In genomic region chr12:102965281-102966155, GRCh38 we compare ENCODE assay signal across 10 cellular contexts. TPM values are rescaled to one million over a fixed set of nuclear protein-coding genes. Genes with fewer than 3 reads are reported as not detected.
A peak's percentile ranks its signal among the peaks of the same experiment; 100 is the strongest.
DNase-seq lines count a peak whose midpoint lies in the region; TF ChIP-seq lines count a peak whose summit lies in the region.
"Had no signal": no experiment of that assay in that cellular context is flagged by ENCODE, and none has a peak within 500 bp of the region (broad histone marks: within the 10 kb centered on the region; RNA-seq: fewer than 3 reads in every experiment).

No MANE protein-coding gene starts in this region.

- no peak overlapping the region for H2BK120ac ChIP-seq in trophoblast cell (ENCODE audit: insufficient read depth, low read length, poor library complexity)

- no peak overlapping the region for H3K18ac ChIP-seq in trophoblast cell (ENCODE audit: low read length)

- DNase-seq in NCI-H2227 (lab: John Stamatoyannopoulos, UW; ENCODE audit: unreplicated experiment) (peak; percentile 32), NCI-H2227 treated with DMSO at 0.1 percent for 48 hours (lab: John Stamatoyannopoulos, UW) (no peak), MM.1S (no peak), dorsolateral prefrontal cortex (peak in 7 of 10 donors; percentile 22 to 73 (median 59)), trophoblast cell (no peak), GM13976 (ENCODE audit: low spot score) (no peak), AG20443 (ENCODE audit: low spot score) (no peak), islet precursor cell (no peak)

- H3K27ac ChIP-seq in MM.1S (ENCODE audit: low read length) (no peak overlapping the region), dorsolateral prefrontal cortex (peak overlapping the region in 37 of 59 donors; percentile 15 to 75 (median 48)), trophoblast cell (ENCODE audit: low read depth, low read length) (no peak overlapping the region)
- H3K27ac ChIP-seq: SK-N-MC had no signal

- no peak overlapping the region for H2AFZ ChIP-seq in MM.1S (ENCODE audit: low read length)
- H2AFZ ChIP-seq in trophoblast cell (ENCODE audit: insufficient read depth, low read length, poor library complexity), result no peak overlapping the region

- H3K23ac ChIP-seq in trophoblast cell (ENCODE audit: low read length), result no peak overlapping the region

- no peaks in the 10 kb centered on the region for H3K9me2 ChIP-seq in MM.1S (replicated peaks; ENCODE audit: insufficient read depth, low read length)

- H4K12ac ChIP-seq in trophoblast cell (ENCODE audit: low read depth, low read length), result no peak overlapping the region

- H4K91ac ChIP-seq in trophoblast cell (ENCODE audit: low read depth, low read length), result no peak overlapping the region

- no peak overlapping the region for H4K8ac ChIP-seq in trophoblast cell (ENCODE audit: low read depth, low read length)

- no peaks in the 10 kb centered on the region for H3F3A ChIP-seq in MM.1S (ENCODE audit: insufficient read depth, low read length)

- H3K36me3 ChIP-seq in MM.1S (replicated peaks; ENCODE audit: insufficient read depth, low read length) (no peaks in the 10 kb centered on the region), trophoblast cell (ENCODE audit: control insufficient read depth in 1 of 2, insufficient read depth in 2 of 2, low read length in 2 of 2) (no peaks in the 10 kb centered on the region)

- H3K9me3 ChIP-seq in MM.1S (replicated peaks; ENCODE audit: insufficient read depth, low read length) (no peaks in the 10 kb centered on the region), trophoblast cell (ENCODE audit: insufficient read depth, low read depth, low read length) (peaks cover 3% of the 10 kb centered on the region)

- H3K4me1 ChIP-seq in MM.1S (ENCODE audit: low read length) (no peaks in the 10 kb centered on the region), trophoblast cell (ENCODE audit: control insufficient read depth in 1 of 2, insufficient read depth in 2 of 2, low read length in 2 of 2) (no peaks in the 10 kb centered on the region)

- no peak overlapping the region for H2BK5ac ChIP-seq in trophoblast cell (ENCODE audit: low read depth, low read length, poor library complexity)

- no peak overlapping the region for H3K4ac ChIP-seq in trophoblast cell (ENCODE audit: low read depth, low read length)

- H3K4me3 ChIP-seq in MM.1S (ENCODE audit: low read length) (no peak overlapping the region), dorsolateral prefrontal cortex (peak overlapping the region in 58 of 59 donors; percentile 5 to 67 (median 47)), trophoblast cell (ENCODE audit: low read depth, low read length) (no peak overlapping the region)
- H3K4me3 ChIP-seq: SK-N-MC had no signal

- intact Hi-C loops in dorsolateral prefrontal cortex (cut with DNase I), result no loop called here

- H3K14ac ChIP-seq in trophoblast cell (ENCODE audit: low read length), result no peak overlapping the region

- WGBS in trophoblast cell (ENCODE audit: extremely low coverage, insufficient coverage, insufficient read length), result no CpG with 5 or more reads among the region's 38 CpGs

- H3K9ac ChIP-seq in MM.1S (ENCODE audit: low read length) (no peak overlapping the region), trophoblast cell (ENCODE audit: low read length) (no peak overlapping the region)

- H2AK5ac ChIP-seq in trophoblast cell (ENCODE audit: low read length), result no peak overlapping the region

- in situ Hi-C loops in GM13976 (cut with MboI; ENCODE audit: low sequenced_read_pairs, unreplicated experiment), result no loop called here

- H3K79me1 ChIP-seq in trophoblast cell (ENCODE audit: low read length), result no peaks in the 10 kb centered on the region

- no peak for TF ChIP-seq CTCF in MM.1S (IDR thresholded peaks at IDR 0.05; ENCODE audit: low read length)
- no peak for TF ChIP-seq CTCF in dorsolateral prefrontal cortex (IDR thresholded peaks at IDR 0.05 in 54 of 56, conservative IDR thresholded peaks at IDR 0.05 in 2 of 56; ENCODE audit: low read depth in 1 of 56, partially characterized antibody in 56 of 56)
- TF ChIP-seq CTCF in GM13976 (IDR thresholded peaks at IDR 0.05; ENCODE audit: borderline replicate concordance, control extremely low read depth, extremely low read depth, insufficient read depth, missing control alignments), result no peak

- no peaks in the 10 kb centered on the region for H3K79me2 ChIP-seq in MM.1S (ENCODE audit: low read length)
- no peaks in the 10 kb centered on the region for H3K79me2 ChIP-seq in trophoblast cell (ENCODE audit: control insufficient read depth, insufficient read depth, low read length, poor library complexity)

- H3K27me3 ChIP-seq in MM.1S (replicated peaks; ENCODE audit: insufficient read depth, low read length), result no peaks in the 10 kb centered on the region
- peaks cover 0 to 72% (median 37%) of the 10 kb centered on the region in 45 donors for H3K27me3 ChIP-seq in dorsolateral prefrontal cortex
- H3K27me3 ChIP-seq in trophoblast cell (ENCODE audit: insufficient read depth, low read length), result peaks cover 55% of the 10 kb centered on the region

- peak overlapping the region; percentile 18; the same call in 1 of the 2 replicates for H3K4me2 ChIP-seq in MM.1S (ENCODE audit: low read depth, low read length)
- H3K4me2 ChIP-seq in trophoblast cell (ENCODE audit: low read length), result peak overlapping the region; percentile 52

- no peaks in the 10 kb centered on the region for H4K20me1 ChIP-seq in MM.1S (ENCODE audit: insufficient read depth, low read length)

- no peak overlapping the region for H2BK12ac ChIP-seq in trophoblast cell (ENCODE audit: low read length)

RNA-seq across cellular contexts. Expression of gene ASCL1, which starts 8.0 kb away (rescaled TPM):
- 10 to 100 TPM in 82 of 120 experiments, 1 to 10 TPM in 38; 4.4 to 31.2 (median 11.2) TPM for total RNA-seq in dorsolateral prefrontal cortex
- polyA plus RNA-seq in trophoblast cell (2013), result 0.01 and 0.03 TPM in 2 replicates
- total RNA-seq: liver had no signal

RNA-seq across cellular contexts. Expression of gene PAH, which starts 48.5 kb away (rescaled TPM):
- 10 to 100 TPM in 39 of 120 experiments, 1 to 10 TPM in 81; 1.6 to 20.7 (median 7.8) TPM for total RNA-seq in dorsolateral prefrontal cortex
- 0.03 TPM in 1 of 2 replicates, not detected in the other for polyA plus RNA-seq in trophoblast cell (2013)

Comparison
In these comparisons a context has a peak if more than half of its experiments do, and no peak if none do; other contexts are left out.
1. DNase-seq: peak in NCI-H2227 (single experiment) and dorsolateral prefrontal cortex (7 of 10); none in NCI-H2227 treated with DMSO at 0.1 percent for 48 hours (single experiment), MM.1S (single experiment), trophoblast cell (0 of 2), GM13976 (single experiment), AG20443 (single experiment) and islet precursor cell (single experiment).
2. H3K27ac ChIP-seq: peak in dorsolateral prefrontal cortex (37 of 59); none in MM.1S (single experiment) and trophoblast cell (single experiment).
3. H3K4me3 ChIP-seq: peak in dorsolateral prefrontal cortex (58 of 59); none in MM.1S (single experiment) and trophoblast cell (single experiment).